ENCODE assay signal across 7 cellular contexts in genomic region chr1:69086148-69086547, GRCh38.
"Had no signal": no experiment of that assay in that cellular context is flagged by ENCODE, and none has a peak within 500 bp of the region (broad histone marks: within the 10 kb centered on the region; RNA-seq: fewer than 3 reads in every experiment).

No MANE protein-coding gene starts in this region.

- H3K4me1 Mint-ChIP-seq: IgD-negative memory B cell had no signal

- H3K27ac ChIP-seq: HL-60 had no signal

- ATAC-seq: HepG2, K562 had no signal

- H3K27me3 Mint-ChIP-seq: IgD-negative memory B cell had no signal

- H3K4me3 Mint-ChIP-seq: IgD-negative memory B cell had no signal

- DNase-seq: IMR-90, KBM-7, KG1 had no signal

- H3K27ac Mint-ChIP-seq: IgD-negative memory B cell had no signal

- H3K4me3 ChIP-seq: K562 had no signal

- H3K36me3 Mint-ChIP-seq: IgD-negative memory B cell had no signal
